Comparison of ENCODE assay signal across 15 cellular contexts in genomic region chr5:135372654-135373381, GRCh38. TPM values are rescaled to one million over a fixed set of nuclear protein-coding genes. Genes with fewer than 3 reads are reported as not detected.
DNase-seq lines count a peak whose midpoint lies in the region; ATAC-seq and TF ChIP-seq lines count a peak whose summit lies in the region.
"Had no signal": no experiment of that assay in that cellular context is flagged by ENCODE, and none has a peak within 500 bp of the region (broad histone marks: within the 10 kb centered on the region; RNA-seq: fewer than 3 reads in every experiment).

No MANE protein-coding gene starts in this region.

- DNase-seq in activated CD4-positive, alpha-beta T cell treated with anti-CD3 and anti-CD28 coated beads, Interleukin-2, amount 10 ng/mL, durations not matched to agents 7 days and 5 days = no peak
- no peak for DNase-seq in activated CD4-positive, alpha-beta T cell treated with anti-CD3 and anti-CD28 coated beads for 48 hours
- DNase-seq in RWPE1 (ENCODE audit: low spot score) (no peak), esophagus muscularis mucosa (ENCODE audit: extremely low spot score) (no peak)
- DNase-seq in stimulated activated effector memory CD8-positive, alpha-beta T cell treated with anti-CD3 and anti-CD28 coated beads, Interleukin-12 subunit alpha, Interleukin-12 subunit beta, amount 100 ng/mL, for 72 hours (ENCODE audit: low spot score in 2 of 2) = no peak
- DNase-seq: activated CD4-positive, CD25-positive, alpha-beta regulatory T cell treated with anti-CD3 and anti-CD28 coated beads, Interleukin-2, amount 50 U/mL, for 72 hours; NCI-H1092; NCI-H345; occipital lobe had no signal

- H3K4me1 Mint-ChIP-seq in activated CD4-positive, alpha-beta T cell treated with anti-CD3 and anti-CD28 coated beads, Interleukin-2, amount 10 ng/mL, durations not matched to agents 7 days and 5 days = peaks cover 65% of the 10 kb centered on the region
- peaks cover 52% of the 10 kb centered on the region for H3K4me1 Mint-ChIP-seq in stimulated activated effector memory CD8-positive, alpha-beta T cell treated with anti-CD3 and anti-CD28 coated beads, Interleukin-12 subunit alpha, Interleukin-12 subunit beta, amount 100 ng/mL, for 72 hours

- H3K27ac Mint-ChIP-seq in activated CD4-positive, alpha-beta T cell treated with anti-CD3 and anti-CD28 coated beads, Interleukin-2, amount 10 ng/mL, durations not matched to agents 7 days and 5 days = peak overlapping the region; percentile 83
- H3K27ac Mint-ChIP-seq in stimulated activated effector memory CD8-positive, alpha-beta T cell treated with anti-CD3 and anti-CD28 coated beads, Interleukin-12 subunit alpha, Interleukin-12 subunit beta, amount 100 ng/mL, for 72 hours = peak overlapping the region; percentile 34

- H3K4me3 Mint-ChIP-seq in activated CD4-positive, alpha-beta T cell treated with anti-CD3 and anti-CD28 coated beads, Interleukin-2, amount 10 ng/mL, durations not matched to agents 7 days and 5 days = no peak overlapping the region
- H3K4me3 Mint-ChIP-seq in stimulated activated effector memory CD8-positive, alpha-beta T cell treated with anti-CD3 and anti-CD28 coated beads, Interleukin-12 subunit alpha, Interleukin-12 subunit beta, amount 100 ng/mL, for 72 hours = no peak overlapping the region

- WGBS in esophagus muscularis mucosa = 58% methylated on average over 10 of the region's 10 CpGs

- CTCF ChIA-PET in activated CD4-positive, alpha-beta T cell treated with anti-CD3 and anti-CD28 coated beads, Interleukin-2, amount 10 ng/mL, durations not matched to agents 7 days and 5 days (lab: Charles Lee) = interaction anchor here (1.8 to 1.9 kb wide), 2 partner anchors 10 to 13 kb away, joined by 5 to 8 read pairs; no protein-coding TSS in a partner anchor
- CTCF ChIA-PET in RWPE1 (lab: Yijun Ruan, JAX) = no interaction called here

- H3K36me3 Mint-ChIP-seq in activated CD4-positive, alpha-beta T cell treated with anti-CD3 and anti-CD28 coated beads, Interleukin-2, amount 10 ng/mL, durations not matched to agents 7 days and 5 days (ENCODE audit: low read depth) = peaks cover 62% of the 10 kb centered on the region
- peaks cover 85% of the 10 kb centered on the region for H3K36me3 Mint-ChIP-seq in stimulated activated effector memory CD8-positive, alpha-beta T cell treated with anti-CD3 and anti-CD28 coated beads, Interleukin-12 subunit alpha, Interleukin-12 subunit beta, amount 100 ng/mL, for 72 hours

- intact Hi-C loops in esophagus muscularis mucosa (cut with DNase I) = no loop called here

- TF ChIP-seq EP300 in esophagus muscularis mucosa (IDR thresholded peaks at IDR 0.05) = no peak

- no peak overlapping the region for H3K4me3 ChIP-seq in esophagus muscularis mucosa
- H3K4me3 ChIP-seq: A549, HAP-1, skin epidermis had no signal

- H3K9me3 ChIP-seq in esophagus muscularis mucosa = no peaks in the 10 kb centered on the region
- H3K9me3 ChIP-seq: A549, HAP-1 had no signal

- H3K27me3 Mint-ChIP-seq in activated CD4-positive, alpha-beta T cell treated with anti-CD3 and anti-CD28 coated beads, Interleukin-2, amount 10 ng/mL, durations not matched to agents 7 days and 5 days = no peaks in the 10 kb centered on the region

- no peak for TF ChIP-seq POLR2A in esophagus muscularis mucosa (IDR thresholded peaks at IDR 0.05; ENCODE audit: low read depth)

- H3K9me3 Mint-ChIP-seq in activated CD4-positive, alpha-beta T cell treated with anti-CD3 and anti-CD28 coated beads, Interleukin-2, amount 10 ng/mL, durations not matched to agents 7 days and 5 days = no peaks in the 10 kb centered on the region
- no peaks in the 10 kb centered on the region for H3K9me3 Mint-ChIP-seq in stimulated activated effector memory CD8-positive, alpha-beta T cell treated with anti-CD3 and anti-CD28 coated beads, Interleukin-12 subunit alpha, Interleukin-12 subunit beta, amount 100 ng/mL, for 72 hours

- H3K4me1 ChIP-seq in esophagus muscularis mucosa = peaks cover 45 to 80% (median 71%) of the 10 kb centered on the region in 4 donors
- H3K4me1 ChIP-seq: HAP-1 had no signal

- peak overlapping the region; percentile 23 for H3K27ac ChIP-seq in RWPE1
- H3K27ac ChIP-seq in esophagus muscularis mucosa (replicated peaks in 1 of 4) = peak overlapping the region; percentile 32 to 76 (median 49)
- H3K27ac ChIP-seq: skin epidermis had no signal

- H3K36me3 ChIP-seq in esophagus muscularis mucosa = peaks cover 12 to 54% (median 42%) of the 10 kb centered on the region in 4 donors

- POLR2A ChIA-PET in activated CD4-positive, alpha-beta T cell treated with anti-CD3 and anti-CD28 coated beads, Interleukin-2, amount 10 ng/mL, durations not matched to agents 7 days and 5 days (lab: Charles Lee) = no interaction called here
- POLR2A ChIA-PET in RWPE1 (lab: Yijun Ruan, JAX; ENCODE audit: low non-redundant PET) = no interaction called here

- H3K27me3 ChIP-seq in esophagus muscularis mucosa = no peaks in the 10 kb centered on the region

- ATAC-seq in stimulated activated effector memory CD8-positive, alpha-beta T cell treated with anti-CD3 and anti-CD28 coated beads, Interleukin-12 subunit alpha, Interleukin-12 subunit beta, amount 100 ng/mL, for 72 hours = no peak
- ATAC-seq in HG02981 (IDR thresholded peaks at IDR 0.05; ENCODE audit: unreplicated experiment) = no peak
- no peak for ATAC-seq in HG02678 (IDR thresholded peaks at IDR 0.05; ENCODE audit: unreplicated experiment)
- no peak for ATAC-seq in GM19397 (IDR thresholded peaks at IDR 0.05; ENCODE audit: unreplicated experiment)

- TF ChIP-seq CTCF in RWPE1 (conservative IDR thresholded peaks at IDR 0.05; ENCODE audit: low read depth) (no peak), esophagus muscularis mucosa (IDR thresholded peaks at IDR 0.05) (no peak)

RNA-seq across cellular contexts. Expression of gene MACROH2A1, which starts 26.2 kb away (rescaled TPM):
- 100 to 1,000 TPM; 287 to 297 TPM for total RNA-seq in activated CD4-positive, alpha-beta T cell treated with anti-CD3 and anti-CD28 coated beads, Interleukin-2, amount 10 ng/mL, durations not matched to agents 7 days and 5 days
- total RNA-seq in esophagus muscularis mucosa = 100 to 1,000 TPM; 144 to 152 (median 149) TPM
